In the genomic region with DNA sequence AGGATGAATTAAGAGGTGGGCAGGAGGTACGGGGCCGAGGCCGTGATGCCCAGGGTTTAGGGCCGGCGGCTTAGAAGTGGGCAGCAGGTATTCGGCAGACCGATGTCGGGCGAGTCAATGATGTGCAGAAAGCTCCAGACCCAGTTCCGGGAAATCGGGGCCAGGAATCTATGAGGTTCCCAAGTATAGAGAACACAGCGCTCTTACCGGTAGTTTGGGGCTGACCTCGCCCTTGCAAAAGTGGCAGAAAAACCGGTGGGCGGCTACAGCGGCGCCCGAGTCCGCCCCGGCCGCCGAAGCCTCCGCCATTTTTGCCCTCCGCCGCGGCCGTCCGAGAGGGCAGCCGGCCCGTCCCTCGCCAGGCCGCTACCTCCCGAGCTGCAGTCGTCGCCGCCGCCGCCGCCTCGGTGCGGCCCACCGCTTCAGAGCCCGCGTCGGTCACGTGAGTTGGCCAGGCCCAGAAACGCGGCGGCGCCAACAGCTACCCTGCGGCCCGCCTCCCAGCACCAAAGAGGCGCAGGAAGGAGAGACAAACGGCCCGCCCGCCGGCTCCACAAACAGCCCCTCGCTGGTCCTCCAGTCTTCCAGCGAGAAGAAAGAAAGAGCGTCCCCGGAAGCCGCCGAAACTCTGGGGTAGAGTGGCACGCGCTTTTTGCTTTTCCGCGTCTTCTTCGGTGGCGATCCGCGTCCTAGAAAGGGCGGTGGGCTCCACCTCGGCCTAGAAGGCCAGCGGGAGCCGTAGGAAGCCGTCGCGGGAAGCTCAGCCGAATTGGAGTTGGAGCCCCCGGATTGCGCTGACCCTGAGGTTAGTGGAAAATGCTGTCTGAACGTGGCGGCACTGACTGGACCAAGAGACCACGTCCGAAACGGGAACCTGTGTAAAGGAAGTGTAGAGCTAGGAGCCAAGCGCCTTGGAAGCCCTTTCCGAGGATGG, we compare ENCODE assay signal across 8 cellular contexts. TPM values are rescaled to one million over a fixed set of nuclear protein-coding genes. Genes with fewer than 3 reads are reported as not detected.
DNase-seq lines count a peak whose midpoint lies in the region; ATAC-seq and TF ChIP-seq lines count a peak whose summit lies in the region.

A gene with protein sequence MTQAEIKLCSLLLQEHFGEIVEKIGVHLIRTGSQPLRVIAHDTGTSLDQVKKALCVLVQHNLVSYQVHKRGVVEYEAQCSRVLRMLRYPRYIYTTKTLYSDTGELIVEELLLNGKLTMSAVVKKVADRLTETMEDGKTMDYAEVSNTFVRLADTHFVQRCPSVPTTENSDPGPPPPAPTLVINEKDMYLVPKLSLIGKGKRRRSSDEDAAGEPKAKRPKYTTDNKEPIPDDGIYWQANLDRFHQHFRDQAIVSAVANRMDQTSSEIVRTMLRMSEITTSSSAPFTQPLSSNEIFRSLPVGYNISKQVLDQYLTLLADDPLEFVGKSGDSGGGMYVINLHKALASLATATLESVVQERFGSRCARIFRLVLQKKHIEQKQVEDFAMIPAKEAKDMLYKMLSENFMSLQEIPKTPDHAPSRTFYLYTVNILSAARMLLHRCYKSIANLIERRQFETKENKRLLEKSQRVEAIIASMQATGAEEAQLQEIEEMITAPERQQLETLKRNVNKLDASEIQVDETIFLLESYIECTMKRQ (plus strand): TSS at position 636 of the 934 bp plus-strand sequence. CDS start 1,577 bp downstream, outside the sequence.
A gene (minus strand): TSS at position 531 of the 934 bp plus-strand sequence. CDS start 222 bp downstream, at position 309.

- no peak within 1 kb of the TSS for H2AK5ac ChIP-seq in trophoblast cell (ENCODE audit: low read length)

- peaks cover 40% of the 10 kb centered on the region for H3K36me3 Mint-ChIP-seq in activated naive CD8-positive, alpha-beta T cell treated with anti-CD3 and anti-CD28 coated beads, Interleukin-2, amount 50 U/mL, for 24 hours (ENCODE audit: low read depth)

- H3K27ac ChIP-seq in cardiac muscle cell (peak within 1 kb of the TSS; percentile 91), trophoblast cell (ENCODE audit: low read depth, low read length) (peak within 1 kb of the TSS; percentile 79), tibial nerve (peak within 1 kb of the TSS; percentile 84 to 96 (median 93))

- peak within 1 kb of the TSS; percentile 91 for H2BK120ac ChIP-seq in trophoblast cell (ENCODE audit: insufficient read depth, low read length, poor library complexity)

- WGBS in trophoblast cell (ENCODE audit: extremely low coverage, insufficient coverage, insufficient read length), result no CpG with 5 or more reads among the region's 89 CpGs
- 1 to 2% methylated on average over 49 to 62 of the region's 89 CpGs for WGBS in tibial nerve, 2 donors

- peak; percentile 19 to 89 for TF ChIP-seq EP300 in tibial nerve (IDR thresholded peaks at IDR 0.05)

- peaks cover 7% of the 10 kb centered on the region for H3K79me1 ChIP-seq in trophoblast cell (ENCODE audit: low read length)

- peak within 1 kb of the TSS; percentile 91 for H4K8ac ChIP-seq in trophoblast cell (ENCODE audit: low read depth, low read length)

- peak within 1 kb of the TSS; percentile 78 for H2BK5ac ChIP-seq in trophoblast cell (ENCODE audit: low read depth, low read length, poor library complexity)

- no peak within 1 kb of the TSS for H2BK12ac ChIP-seq in trophoblast cell (ENCODE audit: low read length)

- H3K4me3 ChIP-seq in GM12865 (ENCODE audit: low read depth, low read length), result peak within 1 kb of the TSS; percentile 95
- H3K4me3 ChIP-seq in cardiac muscle cell, result peak within 1 kb of the TSS; percentile 67
- peak within 1 kb of the TSS; percentile 88 for H3K4me3 ChIP-seq in trophoblast cell (ENCODE audit: low read depth, low read length)
- H3K4me3 ChIP-seq in tibial nerve, result peak within 1 kb of the TSS; percentile 73 to 96 (median 79)

- peak within 1 kb of the TSS; percentile 84 for H4K12ac ChIP-seq in trophoblast cell (ENCODE audit: low read depth, low read length)

- no peak for TF ChIP-seq CTCF in GM12865 (IDR thresholded peaks at IDR 0.05; ENCODE audit: insufficient read depth, low read depth, low read length, missing control alignments)
- TF ChIP-seq CTCF in cardiac muscle cell (IDR thresholded peaks at IDR 0.05; ENCODE audit: low read depth, low read length), result no peak
- peak in 2 of 5 experiments; percentile 29 to 54 for TF ChIP-seq CTCF in tibial nerve (IDR thresholded peaks at IDR 0.05)

- DNase-seq in GM12865 (ENCODE audit: low read depth), result peak; percentile 95
- DNase-seq in NCI-H1436 (lab: John Stamatoyannopoulos, UW), result peak; percentile 86
- DNase-seq in T follicular helper cell (ENCODE audit: low read depth), result peak; percentile 81
- DNase-seq in activated naive CD8-positive, alpha-beta T cell treated with anti-CD3 and anti-CD28 coated beads, Interleukin-2, amount 50 U/mL, for 24 hours, result peak; percentile 83
- peak; percentile 96 to 97 for DNase-seq in cardiac muscle cell (ENCODE audit: low read depth in 1 of 2, low spot score in 1 of 2)
- peak; percentile 80 to 81 for DNase-seq in trophoblast cell
- DNase-seq in tibial nerve (ENCODE audit: low spot score in 2 of 2), result peak; percentile 81 to 83

- H3K9ac ChIP-seq in trophoblast cell (ENCODE audit: low read length), result peak within 1 kb of the TSS; percentile 95

- peak within 1 kb of the TSS; percentile 90 for H3K18ac ChIP-seq in trophoblast cell (ENCODE audit: low read length)

- H3K27ac Mint-ChIP-seq in activated naive CD8-positive, alpha-beta T cell treated with anti-CD3 and anti-CD28 coated beads, Interleukin-2, amount 50 U/mL, for 24 hours, result peak within 1 kb of the TSS; percentile 96

- H3K27me3 ChIP-seq in cardiac muscle cell, result no peaks in the 10 kb centered on the region
- H3K27me3 ChIP-seq in trophoblast cell (ENCODE audit: insufficient read depth, low read length), result no peaks in the 10 kb centered on the region
- no peaks in the 10 kb centered on the region for H3K27me3 ChIP-seq in tibial nerve

- H3K36me3 ChIP-seq in cardiac muscle cell (peaks cover 28% of the 10 kb centered on the region), trophoblast cell (ENCODE audit: control insufficient read depth in 1 of 2, insufficient read depth in 2 of 2, low read length in 2 of 2) (peaks cover 7 to 11% of the 10 kb centered on the region in 2 experiments), tibial nerve (peaks cover 0 to 28% (median 5%) of the 10 kb centered on the region in 3 donors)

- peak within 1 kb of the TSS; percentile 46 for H3K4ac ChIP-seq in trophoblast cell (ENCODE audit: low read depth, low read length)

- no peaks in the 10 kb centered on the region for H3K27me3 Mint-ChIP-seq in activated naive CD8-positive, alpha-beta T cell treated with anti-CD3 and anti-CD28 coated beads, Interleukin-2, amount 50 U/mL, for 24 hours

- H3K9me3 ChIP-seq in cardiac muscle cell (ENCODE audit: low read depth) (no peaks in the 10 kb centered on the region), trophoblast cell (ENCODE audit: insufficient read depth, low read depth, low read length) (no peaks in the 10 kb centered on the region), tibial nerve (no peaks in the 10 kb centered on the region)

- H3K4me2 ChIP-seq in trophoblast cell (ENCODE audit: low read length), result peak within 1 kb of the TSS; percentile 39

- H4K91ac ChIP-seq in trophoblast cell (ENCODE audit: low read depth, low read length), result peak within 1 kb of the TSS; percentile 95

- peak; percentile 69 to 84 for TF ChIP-seq POLR2A in tibial nerve (IDR thresholded peaks at IDR 0.05)

- H2AFZ ChIP-seq in trophoblast cell (ENCODE audit: insufficient read depth, low read length, poor library complexity), result peak within 1 kb of the TSS; percentile 96

- H3K79me2 ChIP-seq in trophoblast cell (ENCODE audit: control insufficient read depth, insufficient read depth, low read length, poor library complexity), result peaks cover 6% of the 10 kb centered on the region

- peaks cover 51% of the 10 kb centered on the region for H3K4me1 Mint-ChIP-seq in activated naive CD8-positive, alpha-beta T cell treated with anti-CD3 and anti-CD28 coated beads, Interleukin-2, amount 50 U/mL, for 24 hours

- no peaks in the 10 kb centered on the region for H3K9me3 Mint-ChIP-seq in activated naive CD8-positive, alpha-beta T cell treated with anti-CD3 and anti-CD28 coated beads, Interleukin-2, amount 50 U/mL, for 24 hours

- peak within 1 kb of the TSS; percentile 94 for H3K14ac ChIP-seq in trophoblast cell (ENCODE audit: low read length)

- H3K23ac ChIP-seq in trophoblast cell (ENCODE audit: low read length), result no peak within 1 kb of the TSS

- H3K4me3 Mint-ChIP-seq in activated naive CD8-positive, alpha-beta T cell treated with anti-CD3 and anti-CD28 coated beads, Interleukin-2, amount 50 U/mL, for 24 hours, result peak within 1 kb of the TSS; percentile 99

- ATAC-seq in HG02798 (IDR thresholded peaks at IDR 0.05; ENCODE audit: poor library complexity, unreplicated experiment), result peak; percentile 95
- ATAC-seq in activated naive CD8-positive, alpha-beta T cell treated with anti-CD3 and anti-CD28 coated beads, Interleukin-2, amount 50 U/mL, for 24 hours, result peak; percentile 61

- peaks cover 4% of the 10 kb centered on the region for H3K4me1 ChIP-seq in cardiac muscle cell (ENCODE audit: low read depth)
- H3K4me1 ChIP-seq in trophoblast cell (ENCODE audit: control insufficient read depth in 1 of 2, insufficient read depth in 2 of 2, low read length in 2 of 2), result peaks cover 0 to 2% of the 10 kb centered on the region in 2 experiments
- H3K4me1 ChIP-seq in tibial nerve, result peaks cover 0 to 20% (median 7%) of the 10 kb centered on the region in 4 donors

RNA-seq across cellular contexts. Expression of the first gene that starts in this region (rescaled TPM):
- total RNA-seq in cardiac muscle cell (31.4 and 34.9 TPM in 2 replicates), tibial nerve (10 to 100 TPM; 25.9 to 39.6 (median 37.8) TPM)
- polyA plus RNA-seq in cardiac muscle cell, result 33.2 and 44.6 TPM in 2 replicates
- polyA plus RNA-seq in trophoblast cell (2013), result 19.6 and 20.3 TPM in 2 replicates

RNA-seq across cellular contexts. Expression of the second gene that starts in this region (rescaled TPM):
- total RNA-seq in cardiac muscle cell (15.7 and 18.8 TPM in 2 replicates), tibial nerve (10 to 100 TPM; 23.7 to 24.9 (median 23.8) TPM)
- polyA plus RNA-seq in cardiac muscle cell, result 12.9 and 14.5 TPM in 2 replicates
- 9.8 and 9.9 TPM in 2 replicates for polyA plus RNA-seq in trophoblast cell (2013)

Comparison
In these comparisons a context has a peak if more than half of its experiments do, and no peak if none do; other contexts are left out.
1. Peak in every context shown above with its lines: DNase-seq, ATAC-seq, H3K4me3 ChIP-seq and H3K27ac ChIP-seq.